In the genomic region with DNA sequence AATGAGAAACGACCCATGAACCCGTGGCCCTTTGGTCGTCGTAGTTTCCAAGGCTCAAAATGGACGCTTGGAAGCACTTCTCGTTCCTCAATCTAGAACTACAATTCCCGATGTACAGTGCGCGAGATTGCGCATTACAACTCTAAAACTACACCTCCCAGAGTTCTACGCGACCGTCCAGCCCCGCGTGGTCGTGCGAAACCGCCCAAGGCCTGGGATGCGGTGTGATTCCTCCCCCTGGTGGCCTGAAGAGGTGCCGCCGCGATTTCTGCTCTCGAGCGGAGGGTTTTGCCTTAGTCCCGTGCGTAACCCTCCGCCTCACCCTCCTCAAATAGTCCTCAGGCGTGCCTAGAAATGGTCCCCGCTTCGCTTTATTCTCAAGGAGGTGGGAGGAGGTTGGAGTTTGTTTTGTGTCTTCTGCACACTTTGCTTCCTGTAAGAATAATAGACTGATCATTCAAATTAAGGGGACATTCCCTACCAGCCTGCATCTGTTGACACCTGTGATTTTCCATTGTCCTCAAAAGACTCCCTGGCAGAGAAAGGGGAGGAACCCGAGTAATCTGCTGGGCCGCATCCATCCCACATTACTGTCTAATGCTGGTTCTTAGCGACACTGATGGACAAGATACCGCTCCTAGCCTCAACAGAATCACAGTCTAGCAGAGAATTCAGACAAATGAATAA, we compare ENCODE assay signal across 8 cellular contexts. TPM values are rescaled to one million over a fixed set of nuclear protein-coding genes. Genes with fewer than 3 reads are reported as not detected.
DNase-seq lines count a peak whose midpoint lies in the region; ATAC-seq and TF ChIP-seq lines count a peak whose summit lies in the region.

No MANE protein-coding gene starts in this region.

- POLR2A ChIA-PET in SK-N-SH (lab: Yijun Ruan, JAX), result interaction anchor here (0.7 to 2.2 kb wide), 9 partner anchors 11 to 179 kb away, joined by 3 to 27 read pairs (median 4); a partner anchor contains a TSS

- no peaks in the 10 kb centered on the region for H3K27me3 Mint-ChIP-seq in activated naive CD8-positive, alpha-beta T cell
- no peaks in the 10 kb centered on the region for H3K27me3 Mint-ChIP-seq in osteocyte (ENCODE audit: unreplicated experiment)

- no peaks in the 10 kb centered on the region for H3K36me3 ChIP-seq in SK-N-SH (replicated peaks in 1 of 2; ENCODE audit: control insufficient read depth in 1 of 2, insufficient read depth in 2 of 2, low read length in 1 of 2)
- H3K36me3 ChIP-seq in thyroid gland, result no peaks in the 10 kb centered on the region

- DNase-seq in NCI-H1048 (lab: John Stamatoyannopoulos, UW) (peak; percentile 97), SK-N-SH (peak; percentile 91), head of caudate nucleus (peak; percentile 93 to 99 (median 97)), osteocyte (ENCODE audit: extremely low spot score, unreplicated experiment) (peak; percentile 98), thyroid gland (peak; percentile 97 to 99)

- no peaks in the 10 kb centered on the region for H3K9me3 Mint-ChIP-seq in activated naive CD8-positive, alpha-beta T cell (ENCODE audit: low read depth)
- no peaks in the 10 kb centered on the region for H3K9me3 Mint-ChIP-seq in osteocyte (ENCODE audit: unreplicated experiment)

- H3K27me3 ChIP-seq in SK-N-SH (ENCODE audit: insufficient read depth), result no peaks in the 10 kb centered on the region
- H3K27me3 ChIP-seq in thyroid gland, result no peaks in the 10 kb centered on the region

- H3K4me2 ChIP-seq in SK-N-SH, result peak overlapping the region; percentile 78; the same call in 1 of the 2 replicates

- peak in 1 of 2 experiments; percentile 49; a peak in 1 of 4 replicates for TF ChIP-seq EP300 in SK-N-SH (IDR thresholded peaks at IDR 0.05; ENCODE audit: borderline replicate concordance in 1 of 2, low read depth in 1 of 2, low read length in 1 of 2)

- H3F3A ChIP-seq in SK-N-SH (replicated peaks; ENCODE audit: insufficient read depth), result no peaks in the 10 kb centered on the region

- H4K20me1 ChIP-seq in SK-N-SH (ENCODE audit: insufficient read depth), result no peaks in the 10 kb centered on the region

- 7% methylated on average over 21 of the region's 34 CpGs for WGBS in SK-N-SH (ENCODE audit: low lambda C conversion rate)
- 1 to 3% methylated on average over 30 to 34 of the region's 34 CpGs for WGBS in thyroid gland, 2 donors

- H3K27ac ChIP-seq in SK-N-SH (ENCODE audit: low read depth in 2 of 2, low read length in 1 of 2) (peak overlapping the region; percentile 60 to 64; a peak in 3 of 4 replicates), thyroid gland (peak overlapping the region in 2 of 3 donors; percentile 83 to 88)

- peak overlapping the region; percentile 99 for H3K27ac Mint-ChIP-seq in activated naive CD8-positive, alpha-beta T cell
- peak overlapping the region; percentile 94 for H3K27ac Mint-ChIP-seq in osteocyte (ENCODE audit: unreplicated experiment)

- TF ChIP-seq RAD21 in SK-N-SH (IDR thresholded peaks at IDR 0.05; ENCODE audit: low read length), result peak; percentile 99

- TF ChIP-seq CTCF in SK-N-SH (IDR thresholded peaks at IDR 0.05) (peak; percentile 95), osteocyte (IDR thresholded peaks at IDR 0.05) (peak; percentile 98), thyroid gland (IDR thresholded peaks at IDR 0.05) (peak; percentile 64 to 100 (median 97))

- H3K36me3 Mint-ChIP-seq in activated naive CD8-positive, alpha-beta T cell, result peaks cover under 1% of the 10 kb centered on the region
- H3K36me3 Mint-ChIP-seq in osteocyte (ENCODE audit: unreplicated experiment), result peaks cover 2% of the 10 kb centered on the region

- no peak for TF ChIP-seq POLR2A in thyroid gland (IDR thresholded peaks at IDR 0.05)

- H3K4me3 Mint-ChIP-seq in activated naive CD8-positive, alpha-beta T cell, result peak overlapping the region; percentile 98
- H3K4me3 Mint-ChIP-seq in osteocyte (ENCODE audit: unreplicated experiment), result peak overlapping the region; percentile 90

- peaks cover 19% of the 10 kb centered on the region for H3K79me2 ChIP-seq in SK-N-SH (ENCODE audit: insufficient read depth)

- H3K9ac ChIP-seq in SK-N-SH, result peak overlapping the region; percentile 70

- peaks cover 31% of the 10 kb centered on the region for H3K4me1 Mint-ChIP-seq in activated naive CD8-positive, alpha-beta T cell (ENCODE audit: low read depth)
- H3K4me1 Mint-ChIP-seq in osteocyte (ENCODE audit: unreplicated experiment), result peaks cover 16% of the 10 kb centered on the region

- intact Hi-C loops in head of caudate nucleus (cut with DNase I), result loop anchor here (1.0 to 5.0 kb wide), 2 partner anchors 103 to 176 kb away; no protein-coding TSS in a partner anchor
- intact Hi-C loops in thyroid gland (cut with DNase I), result loop anchor here (5.0 kb wide), 1 partner anchor 91 kb away; a partner anchor contains a TSS

- H3K9me3 ChIP-seq in SK-N-SH (no peaks in the 10 kb centered on the region), thyroid gland (no peaks in the 10 kb centered on the region)

- no peaks in the 10 kb centered on the region for H3K9me2 ChIP-seq in SK-N-SH

- H3K4me1 ChIP-seq in SK-N-SH (ENCODE audit: control insufficient read depth in 1 of 2, insufficient read depth in 2 of 2, low read depth in 1 of 2, low read length in 1 of 2) (peaks cover 5 to 21% of the 10 kb centered on the region in 2 experiments; a peak in 3 of 4 replicates), thyroid gland (peaks cover 9 to 15% of the 10 kb centered on the region in 2 donors)

- CTCF ChIA-PET in SK-N-SH (lab: Yijun Ruan, JAX), result interaction anchor here (0.7 to 14.4 kb wide), 36 partner anchors 8 to 283 kb away, joined by 3 to 344 read pairs (median 5); a partner anchor contains a TSS

- H2AFZ ChIP-seq in SK-N-SH (ENCODE audit: low read depth), result peak overlapping the region; percentile 98

- H3K4me3 ChIP-seq in GM08714 (ENCODE audit: low read length) (peak overlapping the region; percentile 71; the same call in 1 of the 2 replicates), SK-N-SH (ENCODE audit: low read depth in 2 of 2, low read length in 1 of 2) (peak overlapping the region; percentile 57 to 84), thyroid gland (replicated peaks in 1 of 3) (peak overlapping the region; percentile 1 to 70 (median 69))

- peak; percentile 93 for ATAC-seq in HG02588 (IDR thresholded peaks at IDR 0.05; ENCODE audit: unreplicated experiment)

TF ChIP-seq in SK-N-SH, 30 proteins besides CTCF, POLR2A, EP300 and RAD21 (continues in another document):
- TF ChIP-seq, protein P1, sequence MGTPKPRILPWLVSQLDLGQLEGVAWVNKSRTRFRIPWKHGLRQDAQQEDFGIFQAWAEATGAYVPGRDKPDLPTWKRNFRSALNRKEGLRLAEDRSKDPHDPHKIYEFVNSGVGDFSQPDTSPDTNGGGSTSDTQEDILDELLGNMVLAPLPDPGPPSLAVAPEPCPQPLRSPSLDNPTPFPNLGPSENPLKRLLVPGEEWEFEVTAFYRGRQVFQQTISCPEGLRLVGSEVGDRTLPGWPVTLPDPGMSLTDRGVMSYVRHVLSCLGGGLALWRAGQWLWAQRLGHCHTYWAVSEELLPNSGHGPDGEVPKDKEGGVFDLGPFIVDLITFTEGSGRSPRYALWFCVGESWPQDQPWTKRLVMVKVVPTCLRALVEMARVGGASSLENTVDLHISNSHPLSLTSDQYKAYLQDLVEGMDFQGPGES (IDR thresholded peaks at IDR 0.05; ENCODE audit: low read depth, low read length), result no peak
- TF ChIP-seq SIN3A (IDR thresholded peaks at IDR 0.05; ENCODE audit: borderline replicate concordance, low read depth, low read length), result peak; percentile 53; the same call in 1 of the 2 replicates
- TF ChIP-seq, protein P2, sequence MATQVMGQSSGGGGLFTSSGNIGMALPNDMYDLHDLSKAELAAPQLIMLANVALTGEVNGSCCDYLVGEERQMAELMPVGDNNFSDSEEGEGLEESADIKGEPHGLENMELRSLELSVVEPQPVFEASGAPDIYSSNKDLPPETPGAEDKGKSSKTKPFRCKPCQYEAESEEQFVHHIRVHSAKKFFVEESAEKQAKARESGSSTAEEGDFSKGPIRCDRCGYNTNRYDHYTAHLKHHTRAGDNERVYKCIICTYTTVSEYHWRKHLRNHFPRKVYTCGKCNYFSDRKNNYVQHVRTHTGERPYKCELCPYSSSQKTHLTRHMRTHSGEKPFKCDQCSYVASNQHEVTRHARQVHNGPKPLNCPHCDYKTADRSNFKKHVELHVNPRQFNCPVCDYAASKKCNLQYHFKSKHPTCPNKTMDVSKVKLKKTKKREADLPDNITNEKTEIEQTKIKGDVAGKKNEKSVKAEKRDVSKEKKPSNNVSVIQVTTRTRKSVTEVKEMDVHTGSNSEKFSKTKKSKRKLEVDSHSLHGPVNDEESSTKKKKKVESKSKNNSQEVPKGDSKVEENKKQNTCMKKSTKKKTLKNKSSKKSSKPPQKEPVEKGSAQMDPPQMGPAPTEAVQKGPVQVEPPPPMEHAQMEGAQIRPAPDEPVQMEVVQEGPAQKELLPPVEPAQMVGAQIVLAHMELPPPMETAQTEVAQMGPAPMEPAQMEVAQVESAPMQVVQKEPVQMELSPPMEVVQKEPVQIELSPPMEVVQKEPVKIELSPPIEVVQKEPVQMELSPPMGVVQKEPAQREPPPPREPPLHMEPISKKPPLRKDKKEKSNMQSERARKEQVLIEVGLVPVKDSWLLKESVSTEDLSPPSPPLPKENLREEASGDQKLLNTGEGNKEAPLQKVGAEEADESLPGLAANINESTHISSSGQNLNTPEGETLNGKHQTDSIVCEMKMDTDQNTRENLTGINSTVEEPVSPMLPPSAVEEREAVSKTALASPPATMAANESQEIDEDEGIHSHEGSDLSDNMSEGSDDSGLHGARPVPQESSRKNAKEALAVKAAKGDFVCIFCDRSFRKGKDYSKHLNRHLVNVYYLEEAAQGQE (IDR thresholded peaks at IDR 0.05; ENCODE audit: low read depth, low read length), result peak; percentile 70; the same call in 1 of the 2 replicates
- peak; percentile 95 for TF ChIP-seq TAF1 (IDR thresholded peaks at IDR 0.05; ENCODE audit: borderline replicate concordance, low read depth, low read length)

RNA-seq across cellular contexts. Expression of a gene that starts 0.4 kb away (rescaled TPM):
- 10.8 and 16.0 TPM in 2 replicates for polyA plus RNA-seq in SK-N-SH (2012; rRNA removed)
- 14.2 and 15.5 TPM in 2 replicates for polyA plus RNA-seq in SK-N-SH (2012; cell fraction: cytosol; rRNA removed)
- 10.1 and 13.5 TPM in 2 replicates for polyA plus RNA-seq in SK-N-SH (2012; cell fraction: nucleus; rRNA removed)
- total RNA-seq in osteocyte, result 8.4 and 10.4 TPM in 2 replicates
- total RNA-seq in thyroid gland, result 10 to 100 TPM; 22.5 to 35.4 (median 30.7) TPM

RNA-seq across cellular contexts. Expression of a gene that starts 23.4 kb away (rescaled TPM):
- polyA plus RNA-seq in SK-N-SH (2012; rRNA removed), result 0.58 and 1.1 TPM in 2 replicates
- 0.33 and 0.51 TPM in 2 replicates for polyA plus RNA-seq in SK-N-SH (2012; cell fraction: cytosol; rRNA removed)
- 3.7 and 3.8 TPM in 2 replicates for polyA plus RNA-seq in SK-N-SH (2012; cell fraction: nucleus; rRNA removed)
- total RNA-seq in osteocyte, result 0.30 and 0.34 TPM in 2 replicates
- 1 to 10 TPM in 1 of 4 donors, under 1 TPM in 1, not detected in 2; 0.13 to 1.2 TPM for total RNA-seq in thyroid gland

RNA-seq across cellular contexts. Expression of a gene that starts 47.7 kb away (rescaled TPM):
- not detected in 2 replicates for polyA plus RNA-seq in SK-N-SH (2012; rRNA removed)
- not detected in 2 replicates for polyA plus RNA-seq in SK-N-SH (2012; cell fraction: cytosol; rRNA removed)
- polyA plus RNA-seq in SK-N-SH (2012; cell fraction: nucleus; rRNA removed), result not detected in 2 replicates
- total RNA-seq in osteocyte, result not detected in 2 replicates
- 10 to 100 TPM; 12.5 to 55.9 (median 43.4) TPM for total RNA-seq in thyroid gland

Comparison
In these comparisons a context has a peak if more than half of its experiments do, and no peak if none do; other contexts are left out.
1. Peak in every context shown above with its lines: DNase-seq, ATAC-seq, H3K4me3 ChIP-seq and H3K27ac ChIP-seq.
2. RNA of a gene that starts 47.7 kb away (total RNA-seq): 12.5 to 55.9 TPM in thyroid gland; not detected in osteocyte; every median in the first group is over 10 times any median in the second.